Comparison of ENCODE assay signal across 23 cellular contexts in genomic region chr17:13970531-13970930, GRCh38.
"Had no signal": no experiment of that assay in that cellular context is flagged by ENCODE, and none has a peak within 500 bp of the region (broad histone marks: within the 10 kb centered on the region; RNA-seq: fewer than 3 reads in every experiment).

No MANE protein-coding gene starts in this region.

- H3K4me1 Mint-ChIP-seq: activated CD4-positive, alpha-beta T cell treated with anti-CD3 and anti-CD28 coated beads for 36 hours; activated naive CD8-positive, alpha-beta T cell treated with anti-CD3 and anti-CD28 coated beads for 36 hours had no signal

- DNase-seq: activated B cell treated with CpG ODN at 0.5 μM for 24 hours; activated CD4-positive, alpha-beta memory T cell treated with anti-CD3 and anti-CD28 coated beads for 36 hours; activated CD4-positive, alpha-beta T cell treated with anti-CD3 and anti-CD28 coated beads for 36 hours; activated naive CD4-positive, alpha-beta T cell treated with Interleukin-2 at 50 U/mL for 16 hours; activated naive CD8-positive, alpha-beta T cell treated with anti-CD3 and anti-CD28 coated beads for 36 hours; activated T-cell treated with anti-CD3 and anti-CD28 coated beads, Interleukin-2, amount 50 U/mL, for 48 hours; amniotic stem cell; cerebellar nuclear complex; cortex of kidney; endodermal cell; foreskin fibroblast; kidney; naive B cell; occipital lobe; sigmoid colon; stimulated activated CD4-positive, alpha-beta T cell treated with anti-CD3 and anti-CD28 coated beads, Interleukin-2, amount 100 ng/mL, for 48 hours; stimulated activated naive CD4-positive, alpha-beta T cell; T-cell; T1000; upper lobe of left lung had no signal

- H3K4me1 ChIP-seq: sigmoid colon, upper lobe of left lung had no signal

- H3K4me3 Mint-ChIP-seq: activated B cell treated with CpG ODN at 0.5 μM for 24 hours; activated CD4-positive, alpha-beta memory T cell treated with anti-CD3 and anti-CD28 coated beads for 36 hours; activated CD4-positive, alpha-beta T cell treated with anti-CD3 and anti-CD28 coated beads for 36 hours; activated naive CD8-positive, alpha-beta T cell treated with anti-CD3 and anti-CD28 coated beads for 36 hours; endodermal cell; neural crest cell; T-cell had no signal

- H3K27ac ChIP-seq: sigmoid colon, upper lobe of left lung had no signal

- H3K9me3 ChIP-seq: sigmoid colon, upper lobe of left lung had no signal

- H3K36me3 ChIP-seq: sigmoid colon, upper lobe of left lung had no signal

- ATAC-seq: activated CD4-positive, alpha-beta T cell treated with anti-CD3 and anti-CD28 coated beads for 36 hours; T-cell had no signal

- H3K27me3 Mint-ChIP-seq: activated B cell treated with CpG ODN at 0.5 μM for 24 hours; activated CD4-positive, alpha-beta memory T cell treated with anti-CD3 and anti-CD28 coated beads for 36 hours; activated CD4-positive, alpha-beta T cell treated with anti-CD3 and anti-CD28 coated beads for 36 hours; activated naive CD8-positive, alpha-beta T cell treated with anti-CD3 and anti-CD28 coated beads for 36 hours; naive B cell; T-cell had no signal

- H3K27ac Mint-ChIP-seq: activated B cell treated with CpG ODN at 0.5 μM for 24 hours; activated CD4-positive, alpha-beta memory T cell treated with anti-CD3 and anti-CD28 coated beads for 36 hours; activated CD4-positive, alpha-beta T cell treated with anti-CD3 and anti-CD28 coated beads for 36 hours; activated naive CD8-positive, alpha-beta T cell treated with anti-CD3 and anti-CD28 coated beads for 36 hours; endodermal cell; T-cell had no signal

- H3K27me3 ChIP-seq: sigmoid colon, upper lobe of left lung had no signal

- H3K4me3 ChIP-seq: lung, sigmoid colon, upper lobe of left lung had no signal

- FAIRE-seq: bronchial epithelial cell, kidney had no signal

- H3K36me3 Mint-ChIP-seq: activated CD4-positive, alpha-beta memory T cell treated with anti-CD3 and anti-CD28 coated beads for 36 hours; naive B cell had no signal

- H3K9me3 Mint-ChIP-seq: activated B cell treated with CpG ODN at 0.5 μM for 24 hours; activated CD4-positive, alpha-beta memory T cell treated with anti-CD3 and anti-CD28 coated beads for 36 hours; activated naive CD8-positive, alpha-beta T cell treated with anti-CD3 and anti-CD28 coated beads for 36 hours; endodermal cell; naive B cell; neural crest cell; T-cell had no signal
